8 cellular contexts compared by ENCODE assay signal in genomic region chr6:34791842-34792604, GRCh38. TPM values are rescaled to one million over a fixed set of nuclear protein-coding genes. Genes with fewer than 3 reads are reported as not detected.
A peak's percentile ranks its signal among the peaks of the same experiment; 100 is the strongest.
DNase-seq lines count a peak whose midpoint lies in the region; ATAC-seq, FAIRE-seq and TF ChIP-seq lines count a peak whose summit lies in the region.

Gene BLTP3A (plus strand): TSS chr6:34792083. CDS start chr6:34792251, 168 bp downstream.

- no peaks in the 10 kb centered on the region for H3K9me3 ChIP-seq in kidney (ENCODE audit: control insufficient read depth in 1 of 2, low read length in 2 of 2)

- POLR2A ChIA-PET in activated B cell treated with CpG ODN at 0.5 μM for 24 hours (lab: Charles Lee), result interaction anchor here (0.5 to 2.7 kb wide), 16 partner anchors 9 to 1537 kb away, joined by 3 to 32 read pairs (median 5); partner anchors contain the start of genes ANKS1A, HMGA1, SNRPC and TAF11

- peaks cover 0 to 2% of the 10 kb centered on the region in 2 donors for H3K4me1 ChIP-seq in kidney (ENCODE audit: control insufficient read depth in 1 of 2, insufficient read depth in 1 of 2, low read depth in 1 of 2, low read length in 2 of 2)

- peak within 1 kb of the TSS; percentile 78 to 86 for H3K27ac ChIP-seq in kidney (ENCODE audit: low read depth in 2 of 2, low read length in 2 of 2)

- H3K27ac Mint-ChIP-seq in activated B cell treated with CpG ODN at 0.5 μM for 24 hours, result peak within 1 kb of the TSS; percentile 93

- CTCF ChIA-PET in activated B cell treated with CpG ODN at 0.5 μM for 24 hours (lab: Charles Lee), result interaction anchor here (0.7 to 1.5 kb wide), 7 partner anchors 12 to 347 kb away, joined by 3 to 4 read pairs (median 4); partner anchors contain the start of gene SNRPC

- H3K36me3 Mint-ChIP-seq in activated B cell treated with CpG ODN at 0.5 μM for 24 hours (ENCODE audit: low read depth), result peaks cover 11% of the 10 kb centered on the region

- H3K4me3 Mint-ChIP-seq in activated B cell treated with CpG ODN at 0.5 μM for 24 hours, result peak within 1 kb of the TSS; percentile 96

- TF ChIP-seq CTCF in activated B cell treated with CpG ODN at 0.5 μM for 24 hours (IDR thresholded peaks at IDR 0.05) (no peak), kidney (IDR thresholded peaks at IDR 0.05; ENCODE audit: borderline replicate concordance, extremely low read depth, insufficient read depth) (peak; percentile 34)

- H3K4me1 Mint-ChIP-seq in activated B cell treated with CpG ODN at 0.5 μM for 24 hours, result peaks cover 24% of the 10 kb centered on the region

- H3K36me3 ChIP-seq in kidney (ENCODE audit: control insufficient read depth in 1 of 2, insufficient read depth in 2 of 2, low read length in 2 of 2), result no peaks in the 10 kb centered on the region

- intact Hi-C loops in activated B cell treated with CpG ODN at 0.5 μM for 24 hours (cut with micrococcal nuclease), result loop anchor here (1.0 to 10.0 kb wide), 4 partner anchors 35 to 353 kb away; partner anchors contain the start of genes SNRPC, TAF11 and TCP11
- intact Hi-C loops in kidney (cut with DNase I), result no loop called here

- FAIRE-seq in kidney (lab: Jason Lieb, UNC), result no peak

- DNase-seq in activated CD8-positive, alpha-beta memory T cell treated with anti-CD3 and anti-CD28 coated beads for 1 hour (ENCODE audit: extremely low read depth in 1 of 2, low read depth in 1 of 2), result peak; percentile 16 to 65
- no peak for DNase-seq in activated CD8-positive, alpha-beta memory T cell treated with anti-CD3 and anti-CD28 coated beads for 24 hours
- DNase-seq in NCI-H2171 treated with DMSO at 0.1 percent for 48 hours (lab: John Stamatoyannopoulos, UW) (peak; percentile 79), activated B cell treated with CpG ODN at 0.5 μM for 24 hours (peak; percentile 78), kidney (peak; percentile 88)
- peak; percentile 68 for DNase-seq in central memory CD4-positive, alpha-beta T cell
- peak; percentile 81 for DNase-seq in stimulated activated CD4-positive, alpha-beta T cell treated with anti-CD3 and anti-CD28 coated beads, Interleukin-15, amount 100 ng/mL, for 24 hours

- H3K4me3 ChIP-seq in kidney (ENCODE audit: low read length in 2 of 2), result peak within 1 kb of the TSS; percentile 90 to 99

- ATAC-seq in HG03060 (IDR thresholded peaks at IDR 0.05; ENCODE audit: low read depth, unreplicated experiment) (peak; percentile 46), activated B cell treated with CpG ODN at 0.5 μM for 24 hours (ENCODE audit: low read depth) (peak; percentile 93)

- no peaks in the 10 kb centered on the region for H3K27me3 Mint-ChIP-seq in activated B cell treated with CpG ODN at 0.5 μM for 24 hours

- peak within 1 kb of the TSS; percentile 95 to 97 for H3K9ac ChIP-seq in kidney (ENCODE audit: low read length in 2 of 2)

- no peaks in the 10 kb centered on the region for H3K9me3 Mint-ChIP-seq in activated B cell treated with CpG ODN at 0.5 μM for 24 hours

RNA-seq across cellular contexts. Expression of gene BLTP3A, which starts in this region (rescaled TPM):
- 10.8 and 12.6 TPM in 2 replicates for total RNA-seq in activated B cell treated with CpG ODN at 0.5 μM for 24 hours
- 12.4 TPM for total RNA-seq in kidney
- polyA plus RNA-seq in kidney (ENCODE audit: insufficient read depth, low read depth, low replicate concordance), result 2.4 TPM
